In the genomic region with DNA sequence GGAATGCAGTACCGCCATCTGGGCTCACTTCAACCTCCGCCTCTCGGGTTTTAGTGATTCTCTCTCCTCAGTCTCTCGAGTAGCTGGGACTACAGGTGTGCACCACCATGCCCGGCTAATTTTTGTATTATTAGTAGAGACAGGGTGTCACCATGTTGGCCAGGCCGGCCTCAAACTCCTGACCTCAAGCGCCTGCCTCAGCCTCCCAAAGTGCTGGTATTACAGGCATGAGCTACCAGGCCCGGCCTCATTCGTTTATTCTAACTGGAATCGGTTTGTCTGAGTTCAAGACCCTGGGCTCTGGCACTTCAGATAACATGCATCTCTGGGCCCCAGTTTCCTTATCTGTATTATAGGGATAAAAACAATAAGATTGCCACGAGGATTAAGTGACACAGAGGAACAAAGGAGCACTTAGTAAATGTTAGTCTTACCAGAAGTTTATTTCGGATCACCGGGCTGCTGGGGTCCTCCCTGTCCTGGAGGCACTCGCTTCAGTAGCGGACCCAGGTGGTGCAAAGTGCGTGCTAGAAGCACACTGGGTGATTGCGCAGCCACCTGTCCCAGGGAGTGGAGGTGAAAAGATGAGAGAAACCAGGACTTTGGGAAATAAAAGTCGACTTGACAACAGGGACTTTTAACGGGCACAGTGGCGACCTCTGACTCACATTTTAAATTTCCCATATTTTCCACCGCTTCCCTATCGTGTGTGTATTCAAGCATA, we compare ENCODE assay signal across 7 cellular contexts. TPM values are rescaled to one million over a fixed set of nuclear protein-coding genes. Genes with fewer than 3 reads are reported as not detected.
DNase-seq lines count a peak whose midpoint lies in the region; ATAC-seq and TF ChIP-seq lines count a peak whose summit lies in the region.

No MANE protein-coding gene starts in this region.

- no peaks in the 10 kb centered on the region for H3K27me3 Mint-ChIP-seq in activated T-cell treated with anti-CD3 and anti-CD28 coated beads, Interleukin-2, amount 50 U/mL, for 72 hours (ENCODE audit: low read depth)

- peak; percentile 53 for DNase-seq in HuH-7 (ENCODE audit: low spot score)
- no peak for DNase-seq in activated T-cell treated with anti-CD3 and anti-CD28 coated beads, Interleukin-2, amount 50 U/mL, for 72 hours
- no peak for DNase-seq in left ventricle myocardium superior
- DNase-seq in retinal pigment epithelial cell (ENCODE audit: low read depth), result no peak
- DNase-seq in HCEC 1CT, result no peak
- DNase-seq in G401 (ENCODE audit: low spot score), result no peak
- no peak for DNase-seq in AG20443 (ENCODE audit: low spot score)

- TF ChIP-seq CTCF in retinal pigment epithelial cell (conservative IDR thresholded peaks at IDR 0.05; ENCODE audit: low read depth, low read length), result no peak

- peaks cover 18% of the 10 kb centered on the region for H3K4me1 Mint-ChIP-seq in activated T-cell treated with anti-CD3 and anti-CD28 coated beads, Interleukin-2, amount 50 U/mL, for 72 hours (ENCODE audit: low read depth)

- intact Hi-C loops in left ventricle myocardium superior (cut with micrococcal nuclease), result no loop called here

- H3K4me3 Mint-ChIP-seq in activated T-cell treated with anti-CD3 and anti-CD28 coated beads, Interleukin-2, amount 50 U/mL, for 72 hours, result peak overlapping the region; percentile 92 to 95

- no peaks in the 10 kb centered on the region for H3K36me3 Mint-ChIP-seq in activated T-cell treated with anti-CD3 and anti-CD28 coated beads, Interleukin-2, amount 50 U/mL, for 72 hours (ENCODE audit: insufficient read depth in 2 of 2)

- in situ Hi-C loops in G401 (cut with HindIII; ENCODE audit: low sequenced_read_pairs), result no loop called here

- peak overlapping the region; percentile 61 for H3K4me3 ChIP-seq in retinal pigment epithelial cell (ENCODE audit: low read length)

- no peak overlapping the region for H3K27ac Mint-ChIP-seq in activated T-cell treated with anti-CD3 and anti-CD28 coated beads, Interleukin-2, amount 50 U/mL, for 72 hours

- no peaks in the 10 kb centered on the region for H3K9me3 Mint-ChIP-seq in activated T-cell treated with anti-CD3 and anti-CD28 coated beads, Interleukin-2, amount 50 U/mL, for 72 hours

- ATAC-seq in activated T-cell treated with anti-CD3 and anti-CD28 coated beads, Interleukin-2, amount 50 U/mL, for 72 hours (replicated peaks in 1 of 2), result no peak
- ATAC-seq in left ventricle myocardium superior, result peak; percentile 6

RNA-seq across cellular contexts. Expression of gene ACACB, which starts 37.5 kb away (rescaled TPM):
- total RNA-seq in activated T-cell treated with anti-CD3 and anti-CD28 coated beads, Interleukin-2, amount 50 U/mL, for 72 hours, result 10 to 100 TPM; 10.2 to 12.2 TPM
- 177 TPM for total RNA-seq in left ventricle myocardium superior
- 1.7 and 2.6 TPM in 2 replicates for total RNA-seq in G401 (2014; rRNA removed; shearing (Covaris generic))

RNA-seq across cellular contexts. Expression of gene UNG, which starts 56.5 kb away (rescaled TPM):
- 10 to 100 TPM; 52.0 to 58.1 TPM for total RNA-seq in activated T-cell treated with anti-CD3 and anti-CD28 coated beads, Interleukin-2, amount 50 U/mL, for 72 hours
- total RNA-seq in left ventricle myocardium superior, result 25.9 TPM
- 73.7 and 94.8 TPM in 2 replicates for total RNA-seq in G401 (2014; rRNA removed; shearing (Covaris generic))

Comparison
In these comparisons a context has a peak if more than half of its experiments do, and no peak if none do; other contexts are left out.
1. RNA of gene ACACB, which starts 37.5 kb away (total RNA-seq): 177 TPM in left ventricle myocardium superior (single experiment); 10.2 to 12.2 TPM in activated T-cell treated with anti-CD3 and anti-CD28 coated beads, Interleukin-2, amount 50 U/mL, for 72 hours and 1.7 to 2.6 TPM in G401; every median in the first group is over 10 times any median in the second.